In genomic region chr1:155244368-155245162, GRCh38 we compare ENCODE assay signal across 8 cellular contexts. TPM values are rescaled to one million over a fixed set of nuclear protein-coding genes. Genes with fewer than 3 reads are reported as not detected.
DNase-seq lines count a peak whose midpoint lies in the region; ATAC-seq and TF ChIP-seq lines count a peak whose summit lies in the region.

No MANE protein-coding gene starts in this region.

- POLR2A ChIA-PET in activated CD4-positive, alpha-beta memory T cell treated with anti-CD3 and anti-CD28 coated beads, Interleukin-2, amount 10 ng/mL, durations not matched to agents 7 days and 5 days (lab: Charles Lee) = interaction anchor here (0.6 to 4.3 kb wide), 26 partner anchors 9 to 842 kb away, joined by 3 to 42 read pairs (median 4); partner anchors contain the start of genes CLK2, ENTREP3, KRTCAP2 and MTX1

- peak; percentile 100 for TF ChIP-seq CTCF in lung (IDR thresholded peaks at IDR 0.05; ENCODE audit: control extremely low read depth, extremely low read depth)

- CTCF ChIA-PET in activated CD4-positive, alpha-beta memory T cell treated with anti-CD3 and anti-CD28 coated beads, Interleukin-2, amount 10 ng/mL, durations not matched to agents 7 days and 5 days (lab: Charles Lee) = interaction anchor here (0.7 to 4.1 kb wide), 7 partner anchors 18 to 79 kb away, joined by 3 to 19 read pairs (median 5); partner anchors contain the start of gene KRTCAP2

- no peaks in the 10 kb centered on the region for H3K9me3 Mint-ChIP-seq in activated CD4-positive, alpha-beta memory T cell treated with anti-CD3 and anti-CD28 coated beads, Interleukin-2, amount 10 ng/mL, durations not matched to agents 7 days and 5 days

- peak; percentile 82 for ATAC-seq in GM19455 (IDR thresholded peaks at IDR 0.05; ENCODE audit: unreplicated experiment)
- ATAC-seq in lung (ENCODE audit: insufficient read depth, low FRiP score) = peak; percentile 83

- H3K27me3 ChIP-seq in ectodermal cell (ENCODE audit: control insufficient read depth, insufficient read depth, low read length, poor library complexity, severe bottlenecking) (no peaks in the 10 kb centered on the region), lung (ENCODE audit: control insufficient read depth, insufficient read depth) (no peaks in the 10 kb centered on the region)

- H3K4me3 ChIP-seq in ectodermal cell (ENCODE audit: insufficient read depth, low read depth, low read length) (peak overlapping the region; percentile 38), lung (peak overlapping the region; percentile 37)

- H3K27ac ChIP-seq in ectodermal cell (ENCODE audit: insufficient read depth, low read depth, low read length, poor library complexity, severe bottlenecking) = peak overlapping the region; percentile 90
- H3K27ac ChIP-seq in lung (ENCODE audit: low read depth in 1 of 2, low read length in 1 of 2) = peak overlapping the region; percentile 74 to 88

- 0 to 1% methylated on average over 51 of the region's 53 CpGs for WGBS in ectodermal cell, 2 experiments
- WGBS in lung, 2 donors = 0 to 1% methylated on average over 53 of the region's 53 CpGs

- H3K4me1 Mint-ChIP-seq in activated CD4-positive, alpha-beta memory T cell treated with anti-CD3 and anti-CD28 coated beads, Interleukin-2, amount 10 ng/mL, durations not matched to agents 7 days and 5 days = peaks cover 54% of the 10 kb centered on the region

- H3K4me3 Mint-ChIP-seq in activated CD4-positive, alpha-beta memory T cell treated with anti-CD3 and anti-CD28 coated beads, Interleukin-2, amount 10 ng/mL, durations not matched to agents 7 days and 5 days = peak overlapping the region; percentile 74

- H3K36me3 Mint-ChIP-seq in activated CD4-positive, alpha-beta memory T cell treated with anti-CD3 and anti-CD28 coated beads, Interleukin-2, amount 10 ng/mL, durations not matched to agents 7 days and 5 days (ENCODE audit: low read depth) = peaks cover 11% of the 10 kb centered on the region

- H3K4me1 ChIP-seq in ectodermal cell (ENCODE audit: control insufficient read depth, insufficient read depth, low read length) (no peaks in the 10 kb centered on the region), lung (ENCODE audit: control insufficient read depth in 2 of 2, insufficient read depth in 2 of 2, low read length in 2 of 2) (peaks cover 0 to 5% of the 10 kb centered on the region in 2 donors)

- peak overlapping the region; percentile 88 for H3K27ac Mint-ChIP-seq in activated CD4-positive, alpha-beta memory T cell treated with anti-CD3 and anti-CD28 coated beads, Interleukin-2, amount 10 ng/mL, durations not matched to agents 7 days and 5 days

- H3K9me3 ChIP-seq in ectodermal cell (ENCODE audit: control insufficient read depth, low read length) = no peaks in the 10 kb centered on the region
- H3K9me3 ChIP-seq in lung (ENCODE audit: control insufficient read depth in 2 of 2, insufficient read depth in 1 of 2, low read length in 1 of 2) = no peaks in the 10 kb centered on the region

- DNase-seq in CMK (ENCODE audit: low read depth) = peak; percentile 99
- peak; percentile 98 for DNase-seq in HK-2 (ENCODE audit: unreplicated experiment)
- peak; percentile 98 for DNase-seq in NCI-H82 treated with DMSO at 0.1 percent for 48 hours (lab: John Stamatoyannopoulos, UW; ENCODE audit: unreplicated experiment)
- peak; percentile 99 for DNase-seq in activated CD4-positive, alpha-beta memory T cell treated with anti-CD3 and anti-CD28 coated beads, Interleukin-2, amount 10 ng/mL, durations not matched to agents 7 days and 5 days
- peak; percentile 97 for DNase-seq in lung (ENCODE audit: low spot score)
- peak; percentile 80 to 95 (median 84) for DNase-seq in stimulated activated CD4-positive, alpha-beta T cell treated with anti-CD3 and anti-CD28 coated beads, TNF-alpha, amount 100 ng/mL, for 24 hours (ENCODE audit: low read depth in 3 of 3)

- H3K27me3 Mint-ChIP-seq in activated CD4-positive, alpha-beta memory T cell treated with anti-CD3 and anti-CD28 coated beads, Interleukin-2, amount 10 ng/mL, durations not matched to agents 7 days and 5 days = peaks cover 2% of the 10 kb centered on the region

- peaks cover 14% of the 10 kb centered on the region for H3K36me3 ChIP-seq in ectodermal cell (ENCODE audit: control insufficient read depth, insufficient read depth, low read length)
- H3K36me3 ChIP-seq in lung (ENCODE audit: control insufficient read depth in 2 of 2, insufficient read depth in 2 of 2, low read length in 2 of 2) = peaks cover 0 to 11% of the 10 kb centered on the region in 2 donors

RNA-seq across cellular contexts. Expression of gene ENTREP3, which starts 10.7 kb away (rescaled TPM):
- 10 to 100 TPM; 26.3 to 27.3 TPM for total RNA-seq in activated CD4-positive, alpha-beta memory T cell treated with anti-CD3 and anti-CD28 coated beads, Interleukin-2, amount 10 ng/mL, durations not matched to agents 7 days and 5 days
- polyA plus RNA-seq in ectodermal cell (2013, experiment 1 of 4) = 74.1 TPM
- polyA plus RNA-seq in ectodermal cell (2013, experiment 2 of 4) = 65.2 TPM
- 54.0 TPM for polyA plus RNA-seq in ectodermal cell (2013, experiment 3 of 4)
- polyA plus RNA-seq in ectodermal cell (2013, experiment 4 of 4) = 57.0 TPM
- total RNA-seq in lung = 10 to 100 TPM in 1 of 2 donors, 1 to 10 TPM in 1; 9.0 to 28.7 TPM
- 10 to 100 TPM in 1 of 2 donors, 1 to 10 TPM in 1; 8.4 to 16.8 TPM for polyA plus RNA-seq in lung

RNA-seq across cellular contexts. Expression of gene SCAMP3, which starts 17.6 kb away (rescaled TPM):
- 10 to 100 TPM; 87.5 to 91.9 TPM for total RNA-seq in activated CD4-positive, alpha-beta memory T cell treated with anti-CD3 and anti-CD28 coated beads, Interleukin-2, amount 10 ng/mL, durations not matched to agents 7 days and 5 days
- 69.2 TPM for polyA plus RNA-seq in ectodermal cell (2013, experiment 1 of 4)
- 64.4 TPM for polyA plus RNA-seq in ectodermal cell (2013, experiment 2 of 4)
- polyA plus RNA-seq in ectodermal cell (2013, experiment 3 of 4) = 59.6 TPM
- polyA plus RNA-seq in ectodermal cell (2013, experiment 4 of 4) = 69.8 TPM
- 10 to 100 TPM; 29.9 to 84.6 TPM for total RNA-seq in lung
- polyA plus RNA-seq in lung = 10 to 100 TPM; 55.0 to 90.3 TPM

RNA-seq across cellular contexts. Expression of gene CLK2, which starts 28.7 kb away (rescaled TPM):
- total RNA-seq in activated CD4-positive, alpha-beta memory T cell treated with anti-CD3 and anti-CD28 coated beads, Interleukin-2, amount 10 ng/mL, durations not matched to agents 7 days and 5 days = 10 to 100 TPM; 78.0 to 82.0 TPM
- polyA plus RNA-seq in ectodermal cell (2013, experiment 1 of 4) = 91.6 TPM
- 87.6 TPM for polyA plus RNA-seq in ectodermal cell (2013, experiment 2 of 4)
- 75.9 TPM for polyA plus RNA-seq in ectodermal cell (2013, experiment 3 of 4)
- polyA plus RNA-seq in ectodermal cell (2013, experiment 4 of 4) = 89.8 TPM
- 10 to 100 TPM; 55.5 to 56.5 TPM for total RNA-seq in lung
- 10 to 100 TPM; 41.1 to 53.0 TPM for polyA plus RNA-seq in lung

RNA-seq across cellular contexts. Expression of gene HCN3, which starts 32.7 kb away (rescaled TPM):
- total RNA-seq in activated CD4-positive, alpha-beta memory T cell treated with anti-CD3 and anti-CD28 coated beads, Interleukin-2, amount 10 ng/mL, durations not matched to agents 7 days and 5 days = 1 to 10 TPM; 3.7 to 4.9 TPM
- polyA plus RNA-seq in ectodermal cell (2013, experiment 1 of 4) = 4.9 TPM
- polyA plus RNA-seq in ectodermal cell (2013, experiment 2 of 4) = 4.7 TPM
- 4.5 TPM for polyA plus RNA-seq in ectodermal cell (2013, experiment 3 of 4)
- polyA plus RNA-seq in ectodermal cell (2013, experiment 4 of 4) = 6.8 TPM
- total RNA-seq in lung = 1 to 10 TPM; 2.2 to 4.7 TPM
- polyA plus RNA-seq in lung = 1 to 10 TPM; 1.0 to 2.3 TPM

RNA-seq across cellular contexts. Expression of gene MTX1, which starts 36.1 kb away (rescaled TPM):
- total RNA-seq in activated CD4-positive, alpha-beta memory T cell treated with anti-CD3 and anti-CD28 coated beads, Interleukin-2, amount 10 ng/mL, durations not matched to agents 7 days and 5 days = 10 to 100 TPM; 41.2 to 43.1 TPM
- polyA plus RNA-seq in ectodermal cell (2013, experiment 1 of 4) = 43.3 TPM
- 44.2 TPM for polyA plus RNA-seq in ectodermal cell (2013, experiment 2 of 4)
- polyA plus RNA-seq in ectodermal cell (2013, experiment 3 of 4) = 32.1 TPM
- polyA plus RNA-seq in ectodermal cell (2013, experiment 4 of 4) = 36.1 TPM
- 10 to 100 TPM; 25.6 to 46.7 TPM for total RNA-seq in lung
- polyA plus RNA-seq in lung = 10 to 100 TPM; 69.9 to 72.1 TPM

Comparison
In these comparisons a context has a peak if more than half of its experiments do, and no peak if none do; other contexts are left out.
1. Peak in every context shown above with its lines: DNase-seq, ATAC-seq, H3K4me3 ChIP-seq and H3K27ac ChIP-seq.